In genomic region chr3:130850846-130851245, GRCh38 we compare ENCODE assay signal across 9 cellular contexts. TPM values are rescaled to one million over a fixed set of nuclear protein-coding genes. Genes with fewer than 3 reads are reported as not detected.
A peak's percentile ranks its signal among the peaks of the same experiment; 100 is the strongest.
DNase-seq lines count a peak whose midpoint lies in the region; ATAC-seq and TF ChIP-seq lines count a peak whose summit lies in the region.
"Had no signal": no experiment of that assay in that cellular context is flagged by ENCODE, and none has a peak within 500 bp of the region (broad histone marks: within the 10 kb centered on the region; RNA-seq: fewer than 3 reads in every experiment).

No MANE protein-coding gene starts in this region.

- H3K27me3 ChIP-seq in BE2C (no peaks in the 10 kb centered on the region), GM23248 (replicated peaks; ENCODE audit: insufficient read depth) (peaks cover 25% of the 10 kb centered on the region), mesenchymal stem cell (ENCODE audit: control insufficient read depth in 1 of 2, insufficient read depth in 1 of 2, low read length in 2 of 2) (peaks cover 4 to 5% of the 10 kb centered on the region in 2 experiments)

- no peak overlapping the region for H2BK12ac ChIP-seq in mesenchymal stem cell (ENCODE audit: low read length in 2 of 2)

- H3K27ac ChIP-seq in GM23248 (no peak overlapping the region), mesenchymal stem cell (ENCODE audit: low read length, poor library complexity, severe bottlenecking) (no peak overlapping the region)

- H3K18ac ChIP-seq in mesenchymal stem cell (ENCODE audit: low read depth in 1 of 2, low read length in 2 of 2): no peak overlapping the region

- H3K4me1 ChIP-seq in BE2C: peaks cover 37% of the 10 kb centered on the region
- peaks cover 5% of the 10 kb centered on the region; the same call in 1 of the 2 replicates for H3K4me1 ChIP-seq in GM23248 (ENCODE audit: insufficient read depth)
- no peaks in the 10 kb centered on the region for H3K4me1 ChIP-seq in mesenchymal stem cell (ENCODE audit: control insufficient read depth, insufficient read depth, low read depth, low read length)

- no peak overlapping the region for H2AK5ac ChIP-seq in mesenchymal stem cell (ENCODE audit: low read length, severe bottlenecking)

- no peak overlapping the region for H2BK120ac ChIP-seq in mesenchymal stem cell (ENCODE audit: low read depth, low read length)

- H2AFZ ChIP-seq in GM23248: no peak overlapping the region
- H2AFZ ChIP-seq in mesenchymal stem cell (ENCODE audit: low read depth, low read length): no peak overlapping the region

- no peaks in the 10 kb centered on the region for H3F3A ChIP-seq in GM23248 (ENCODE audit: insufficient read depth)

- H3K9ac ChIP-seq in GM23248 (no peak overlapping the region), mesenchymal stem cell (ENCODE audit: low read length) (peak overlapping the region; percentile 74)

- no peak overlapping the region for H4K91ac ChIP-seq in mesenchymal stem cell (ENCODE audit: low read length)

- DNase-seq in BE2C (no peak), GM23248 (no peak), amniotic epithelial cell (ENCODE audit: low read depth) (peak; percentile 1), mesenchymal stem cell (no peak), foreskin melanocyte (no peak)
- DNase-seq: NCI-H446 had no signal

- H3K4me2 ChIP-seq in GM23248 (ENCODE audit: unreplicated experiment): no peak overlapping the region
- no peak overlapping the region for H3K4me2 ChIP-seq in mesenchymal stem cell (ENCODE audit: low read length, poor library complexity, severe bottlenecking)

- H3K23ac ChIP-seq in mesenchymal stem cell (ENCODE audit: low read length in 2 of 2): no peak overlapping the region

- H3K9me2 ChIP-seq in GM23248 (ENCODE audit: insufficient read depth): no peaks in the 10 kb centered on the region

- H3K14ac ChIP-seq in mesenchymal stem cell (ENCODE audit: low read length in 2 of 2): no peak overlapping the region

- peak overlapping the region; percentile 56 for H3K4me3 ChIP-seq in BE2C (ENCODE audit: low read depth, low read length)
- peak overlapping the region; percentile 13; the same call in 1 of the 2 replicates for H3K4me3 ChIP-seq in GM23248
- H3K4me3 ChIP-seq in mesenchymal stem cell (ENCODE audit: insufficient read depth in 1 of 2, low read depth in 1 of 2, low read length in 2 of 2): peak overlapping the region in 1 of 2 experiments; percentile 53

- H3K79me2 ChIP-seq in GM23248 (ENCODE audit: insufficient read depth): no peaks in the 10 kb centered on the region

- H3K79me1 ChIP-seq in mesenchymal stem cell (replicated peaks; ENCODE audit: low read length, poor library complexity, severe bottlenecking): no peaks in the 10 kb centered on the region

- H4K8ac ChIP-seq in mesenchymal stem cell (ENCODE audit: low read length): no peak overlapping the region

- no peak overlapping the region for H2BK15ac ChIP-seq in mesenchymal stem cell (ENCODE audit: low read depth, poor library complexity, severe bottlenecking)

- in situ Hi-C loops in GM23248 (cut with MboI): no loop called here

- H3K4ac ChIP-seq in mesenchymal stem cell (ENCODE audit: low read depth in 1 of 2, low read length in 2 of 2): no peak overlapping the region

- H3K9me3 ChIP-seq in BE2C (no peaks in the 10 kb centered on the region), GM23248 (ENCODE audit: low read depth) (no peaks in the 10 kb centered on the region), mesenchymal stem cell (ENCODE audit: control insufficient read depth, low read length) (no peaks in the 10 kb centered on the region)

- ATAC-seq in GM21528 (IDR thresholded peaks at IDR 0.05; ENCODE audit: low FRiP score, unreplicated experiment) (no peak), HG02610 (IDR thresholded peaks at IDR 0.05; ENCODE audit: unreplicated experiment) (no peak), HG03571 (IDR thresholded peaks at IDR 0.05; ENCODE audit: unreplicated experiment) (no peak)

- no peaks in the 10 kb centered on the region for H4K20me1 ChIP-seq in GM23248 (ENCODE audit: insufficient read depth)

- 64 to 66% methylated on average over 7 of the region's 7 CpGs for WGBS in GM23248 (ENCODE audit: low coverage in 1 of 2, low lambda C conversion rate in 2 of 2, missing lambda C conversion rate in 2 of 2), 2 experiments
- WGBS in mesenchymal stem cell: 81% methylated on average over 7 of the region's 7 CpGs

- H3K36me3 ChIP-seq in BE2C: no peaks in the 10 kb centered on the region
- no peaks in the 10 kb centered on the region for H3K36me3 ChIP-seq in GM23248 (ENCODE audit: low read depth)
- H3K36me3 ChIP-seq in mesenchymal stem cell (ENCODE audit: control insufficient read depth in 1 of 2, insufficient read depth in 2 of 2, low read depth in 1 of 2, low read length in 2 of 2): no peaks in the 10 kb centered on the region

- no peak for TF ChIP-seq CTCF in BE2C (IDR thresholded peaks at IDR 0.05; ENCODE audit: low read depth, low read length)

- no peak overlapping the region for H2BK5ac ChIP-seq in mesenchymal stem cell (ENCODE audit: low read depth, low read length, poor library complexity, severe bottlenecking)

RNA-seq across cellular contexts. Expression of gene ATP2C1, which starts 43.0 kb away (rescaled TPM):
- 84.8 TPM for polyA plus RNA-seq in BE2C (2012; ENCODE audit: insufficient read depth, insufficient read length, low read depth)
- total RNA-seq in GM23248 (2014; rRNA removed; shearing (Covaris generic)): 68.5 and 73.6 TPM in 2 replicates
- 65.8 and 74.7 TPM in 2 replicates for polyA plus RNA-seq in GM23248 (2016; fragmentation: Nextera tagmentation; extraction: Ambion mirVana)
- 55.3 TPM for polyA plus RNA-seq in mesenchymal stem cell (2013, experiment 1 of 2)
- 55.5 TPM for polyA plus RNA-seq in mesenchymal stem cell (2013, experiment 2 of 2)
